ENCODE assay signal across 2 cellular contexts in the genomic region with DNA sequence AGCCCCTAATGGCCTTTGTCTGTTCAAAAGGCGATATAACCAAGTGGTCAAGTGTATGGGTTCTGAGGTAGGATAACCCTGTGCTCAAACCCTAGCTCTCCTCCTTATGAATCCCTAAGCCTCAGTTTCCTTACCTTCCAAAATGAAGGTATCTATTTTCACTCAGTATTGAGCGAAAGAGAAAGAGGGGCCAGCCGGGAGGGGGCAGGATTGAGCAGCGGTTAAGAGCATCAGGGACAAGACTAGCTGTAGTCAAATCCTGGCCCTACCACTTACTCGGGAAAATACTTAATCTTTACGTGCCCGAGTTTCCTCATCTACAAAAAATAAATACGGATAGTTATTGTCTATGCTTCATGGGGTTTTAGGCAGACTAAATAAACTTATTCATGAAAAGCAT.
TF ChIP-seq lines count a peak whose summit lies in the region.

No MANE protein-coding gene starts in this region.

TF ChIP-seq in HepG2, 621 proteins besides CTCF, POLR2A, EP300 and RAD21:
- TF ChIP-seq ZNF768 (CRISPR knock-in tag; IDR thresholded peaks at IDR 0.05) (no peak), STAG1 (CRISPR knock-in tag; IDR thresholded peaks at IDR 0.05) (peak; percentile 35; the same call in 1 of the 2 replicates)
TF ChIP-seq in HepG2: peak in this region for 1.

TF ChIP-seq in endothelial cell of umbilical vein, 7 proteins besides CTCF, POLR2A, EP300 and RAD21:
- no peak for TF ChIP-seq EZH2 (IDR thresholded peaks at IDR 0.05; ENCODE audit: borderline replicate concordance, low read depth, low read length, severe bottlenecking)
- TF ChIP-seq, protein P1, sequence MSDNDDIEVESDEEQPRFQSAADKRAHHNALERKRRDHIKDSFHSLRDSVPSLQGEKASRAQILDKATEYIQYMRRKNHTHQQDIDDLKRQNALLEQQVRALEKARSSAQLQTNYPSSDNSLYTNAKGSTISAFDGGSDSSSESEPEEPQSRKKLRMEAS (IDR thresholded peaks at IDR 0.05; ENCODE audit: insufficient read depth, insufficient read length), result no peak
- TF ChIP-seq GATA2 (IDR thresholded peaks at IDR 0.05; ENCODE audit: insufficient read depth, insufficient read length, low read depth, low read length), result no peak
- TF ChIP-seq FOS (IDR thresholded peaks at IDR 0.05; ENCODE audit: borderline replicate concordance, insufficient read depth, low read length), result no peak
